In genomic region chr18:22657619-22658018, GRCh38 we compare ENCODE assay signal across 7 cellular contexts.
"Had no signal": no experiment of that assay in that cellular context is flagged by ENCODE, and none has a peak within 500 bp of the region (broad histone marks: within the 10 kb centered on the region; RNA-seq: fewer than 3 reads in every experiment).

No MANE protein-coding gene starts in this region.

- FAIRE-seq: G401.6, GM12878, GM12892, GM18507, GM19239 had no signal

- DNase-seq: GDM1, GF-D8 had no signal

- ATAC-seq: GM12878 had no signal

- H3K4me3 ChIP-seq: GM12878 had no signal
